In genomic region chr3:170809021-170809974, GRCh38 we compare ENCODE assay signal across 8 cellular contexts.
DNase-seq lines count a peak whose midpoint lies in the region; ATAC-seq, FAIRE-seq and TF ChIP-seq lines count a peak whose summit lies in the region.

No MANE protein-coding gene starts in this region.

- peaks cover 4% of the 10 kb centered on the region for H3K36me3 Mint-ChIP-seq in T-helper 17 cell (ENCODE audit: low read depth)

- ATAC-seq in T-helper 17 cell: peak; percentile 35
- no peak for ATAC-seq in GM18870 (IDR thresholded peaks at IDR 0.05; ENCODE audit: unreplicated experiment)
- no peak for ATAC-seq in HG02970 (IDR thresholded peaks at IDR 0.05; ENCODE audit: low FRiP score, unreplicated experiment)

- H3K27ac Mint-ChIP-seq in T-helper 17 cell: no peak overlapping the region

- intact Hi-C loops in posterior cingulate gyrus (cut with DNase I): no loop called here

- peaks cover 16% of the 10 kb centered on the region for H3K4me1 Mint-ChIP-seq in T-helper 17 cell

- DNase-seq in A172 (ENCODE audit: low spot score) (peak; percentile 87), NCI-H187 (lab: John Stamatoyannopoulos, UW) (peak; percentile 18 to 31), T-helper 17 cell (no peak), frontal cortex (ENCODE audit: low spot score in 2 of 2) (peak; percentile 10 to 43), posterior cingulate gyrus (peak in 7 of 10 donors; percentile 19 to 90 (median 54))

- H3K27me3 Mint-ChIP-seq in T-helper 17 cell: peaks cover 24% of the 10 kb centered on the region

- FAIRE-seq in frontal cortex (lab: Jason Lieb, UNC): no peak

- no peak overlapping the region for H3K4me3 Mint-ChIP-seq in T-helper 17 cell

- TF ChIP-seq CTCF in GM12872 (IDR thresholded peaks at IDR 0.05; ENCODE audit: insufficient read depth, low read depth, low read length): peak; percentile 61

- no peaks in the 10 kb centered on the region for H3K9me3 ChIP-seq in T-helper 17 cell (ENCODE audit: control insufficient read depth, low read length, poor library complexity, severe bottlenecking)

Comparison
In these comparisons a context has a peak if more than half of its experiments do, and no peak if none do; other contexts are left out.
1. DNase-seq: peak in A172 (single experiment), NCI-H187 (2 of 2), frontal cortex (2 of 2) and posterior cingulate gyrus (7 of 10); none in T-helper 17 cell (0 of 3).